10 cellular contexts compared by ENCODE assay signal in genomic region chr3:45832691-45833090, GRCh38. TPM values are rescaled to one million over a fixed set of nuclear protein-coding genes. Genes with fewer than 3 reads are reported as not detected.
DNase-seq lines count a peak whose midpoint lies in the region; ATAC-seq, FAIRE-seq and TF ChIP-seq lines count a peak whose summit lies in the region.
"Had no signal": no experiment of that assay in that cellular context is flagged by ENCODE, and none has a peak within 500 bp of the region (broad histone marks: within the 10 kb centered on the region; RNA-seq: fewer than 3 reads in every experiment).

No MANE protein-coding gene starts in this region.

- no peaks in the 10 kb centered on the region for H3K4me1 Mint-ChIP-seq in CD4-positive, alpha-beta T cell (ENCODE audit: low read depth)
- no peaks in the 10 kb centered on the region for H3K4me1 Mint-ChIP-seq in GM23338

- no peak overlapping the region for H3K4me2 ChIP-seq in GM23338

- H3K79me2 ChIP-seq in GM23338 (replicated peaks; ENCODE audit: insufficient read depth): no peaks in the 10 kb centered on the region

- no peaks in the 10 kb centered on the region for H4K20me1 ChIP-seq in GM23338 (replicated peaks; ENCODE audit: insufficient read depth)

- no peaks in the 10 kb centered on the region for H3K9me3 Mint-ChIP-seq in CD4-positive, alpha-beta T cell
- no peaks in the 10 kb centered on the region for H3K9me3 Mint-ChIP-seq in GM23338

- peak; percentile 11 for TF ChIP-seq CTCF in CD4-positive, alpha-beta T cell (IDR thresholded peaks at IDR 0.05)
- TF ChIP-seq CTCF in GM23338 (conservative IDR thresholded peaks at IDR 0.05; ENCODE audit: low read depth in 2 of 2): peak; percentile 51 to 71
- peak; percentile 65 for TF ChIP-seq CTCF in RWPE2 (IDR thresholded peaks at IDR 0.05; ENCODE audit: poor library complexity, severe bottlenecking)
- peak; percentile 15 for TF ChIP-seq CTCF in kidney (IDR thresholded peaks at IDR 0.05; ENCODE audit: borderline replicate concordance, extremely low read depth, insufficient read depth)

- no peak overlapping the region for H2AFZ ChIP-seq in GM23338

- intact Hi-C loops in CD4-positive, alpha-beta T cell (cut with DNase I, micrococcal nuclease): no loop called here
- intact Hi-C loops in kidney (cut with DNase I): no loop called here

- H3K27ac Mint-ChIP-seq in CD4-positive, alpha-beta T cell: no peak overlapping the region
- no peak overlapping the region for H3K27ac Mint-ChIP-seq in GM23338

- no peak for ATAC-seq in CD4-positive, alpha-beta T cell (ENCODE audit: poor library complexity)
- ATAC-seq in GM23338 (peak; percentile 71), RWPE2 (ENCODE audit: low read depth) (no peak), GM19395 (IDR thresholded peaks at IDR 0.05; ENCODE audit: unreplicated experiment) (no peak), HG02852 (IDR thresholded peaks at IDR 0.05; ENCODE audit: unreplicated experiment) (no peak)

- H3K4me3 Mint-ChIP-seq in CD4-positive, alpha-beta T cell: no peak overlapping the region
- H3K4me3 Mint-ChIP-seq in GM23338: no peak overlapping the region

- POLR2A ChIA-PET in CD4-positive, alpha-beta T cell (lab: Charles Lee): interaction anchor here (1.1 kb wide), 1 partner anchor 10 kb away, joined by 3 read pairs; the partner anchor contains the start of gene LZTFL1

- H3K27me3 ChIP-seq in CD4-positive, alpha-beta T cell (ENCODE audit: control insufficient read depth, insufficient read depth, low read length): no peaks in the 10 kb centered on the region
- H3K27me3 ChIP-seq in GM23338 (ENCODE audit: insufficient read depth) (no peaks in the 10 kb centered on the region), RWPE2 (ENCODE audit: insufficient read depth, poor library complexity, severe bottlenecking) (no peaks in the 10 kb centered on the region)

- no peak for FAIRE-seq in kidney (lab: Jason Lieb, UNC)

- CTCF ChIA-PET in CD4-positive, alpha-beta T cell (lab: Charles Lee): no interaction called here

- no peaks in the 10 kb centered on the region for H3K27me3 Mint-ChIP-seq in CD4-positive, alpha-beta T cell
- H3K27me3 Mint-ChIP-seq in GM23338 (ENCODE audit: insufficient read depth, low read depth, poor library complexity): no peaks in the 10 kb centered on the region

- peaks cover 71% of the 10 kb centered on the region for H3K36me3 Mint-ChIP-seq in CD4-positive, alpha-beta T cell (ENCODE audit: low read depth)
- H3K36me3 Mint-ChIP-seq in GM23338 (ENCODE audit: low read depth): no peaks in the 10 kb centered on the region; the same call in 2 of the 3 replicates

- no peaks in the 10 kb centered on the region for H3K9me3 ChIP-seq in CD4-positive, alpha-beta T cell (ENCODE audit: control insufficient read depth, low read length)
- H3K9me3 ChIP-seq in RWPE2 (ENCODE audit: severe bottlenecking) (peaks cover 2% of the 10 kb centered on the region), kidney (ENCODE audit: control insufficient read depth in 1 of 2, low read length in 2 of 2) (no peaks in the 10 kb centered on the region)

- H3K4me1 ChIP-seq in GM23338 (ENCODE audit: insufficient read depth) (no peaks in the 10 kb centered on the region), RWPE2 (ENCODE audit: insufficient read depth, poor library complexity, severe bottlenecking) (no peaks in the 10 kb centered on the region), kidney (ENCODE audit: control insufficient read depth in 1 of 2, insufficient read depth in 1 of 2, low read depth in 1 of 2, low read length in 2 of 2) (no peaks in the 10 kb centered on the region)

- no peak overlapping the region for H3K27ac ChIP-seq in CD4-positive, alpha-beta T cell (ENCODE audit: low read depth, low read length)
- H3K27ac ChIP-seq in GM23338 (ENCODE audit: low read depth) (no peak overlapping the region), RWPE2 (ENCODE audit: poor library complexity, severe bottlenecking) (no peak overlapping the region), kidney (ENCODE audit: low read depth in 2 of 2, low read length in 2 of 2) (no peak overlapping the region)

- no peak overlapping the region for H3K9ac ChIP-seq in kidney (ENCODE audit: low read length in 2 of 2)

- H3K36me3 ChIP-seq in GM23338 (ENCODE audit: insufficient read depth) (no peaks in the 10 kb centered on the region; the same call in 1 of the 2 replicates), RWPE2 (ENCODE audit: low read depth) (peaks cover 70% of the 10 kb centered on the region), kidney (ENCODE audit: control insufficient read depth in 1 of 2, insufficient read depth in 2 of 2, low read length in 2 of 2) (peaks cover 27 to 37% of the 10 kb centered on the region in 2 donors)

- H3F3A ChIP-seq in GM23338 (replicated peaks; ENCODE audit: low read depth): no peaks in the 10 kb centered on the region

- H3K4me3 ChIP-seq in GM23338 (no peak overlapping the region), RWPE2 (ENCODE audit: severe bottlenecking) (no peak overlapping the region), kidney (ENCODE audit: low read length in 2 of 2) (no peak overlapping the region)

- no peak for DNase-seq in CD4-positive, alpha-beta T cell
- peak; percentile 45 for DNase-seq in GM23338 (ENCODE audit: low spot score)
- no peak for DNase-seq in RWPE2 (ENCODE audit: low spot score)
- no peak for DNase-seq in kidney
- no peak for DNase-seq in NCI-H82 (lab: John Stamatoyannopoulos, UW)
- DNase-seq in amniotic stem cell (lab: John Stamatoyannopoulos, UW): no peak
- DNase-seq: activated gamma-delta T cell, SIG-M5 had no signal

- H3K9me2 ChIP-seq in GM23338 (ENCODE audit: insufficient read depth): no peaks in the 10 kb centered on the region

RNA-seq across cellular contexts. Expression of gene LZTFL1, which starts 9.2 kb away (rescaled TPM):
- 1 to 10 TPM; 9.6 to 10.0 TPM for total RNA-seq in CD4-positive, alpha-beta T cell
- total RNA-seq in GM23338 (2014; rRNA removed; shearing (Covaris generic)): 11.6 and 13.9 TPM in 2 replicates
- polyA plus RNA-seq in GM23338 (2016; fragmentation: Nextera tagmentation; extraction: Ambion mirVana) (3.6 and 6.3 TPM in 2 replicates), kidney (ENCODE audit: insufficient read depth, low read depth, low replicate concordance) (13.9 TPM)
- total RNA-seq in kidney: 30.9 TPM

RNA-seq across cellular contexts. Expression of gene SLC6A20, which starts 36.4 kb away (rescaled TPM):
- not detected for total RNA-seq in CD4-positive, alpha-beta T cell
- 0.14 TPM in 1 of 2 replicates, not detected in the other for total RNA-seq in GM23338 (2014; rRNA removed; shearing (Covaris generic))
- polyA plus RNA-seq in GM23338 (2016; fragmentation: Nextera tagmentation; extraction: Ambion mirVana) (0.05 TPM in 1 of 2 replicates, not detected in the other), kidney (ENCODE audit: insufficient read depth, low read depth, low replicate concordance) (0.37 TPM)
- 35.2 TPM for total RNA-seq in kidney

RNA-seq across cellular contexts. Expression of gene CCR9, which starts 53.7 kb away (rescaled TPM):
- 1 to 10 TPM; 6.5 to 7.4 TPM for total RNA-seq in CD4-positive, alpha-beta T cell
- not detected in 2 replicates for total RNA-seq in GM23338 (2014; rRNA removed; shearing (Covaris generic))
- polyA plus RNA-seq in GM23338 (2016; fragmentation: Nextera tagmentation; extraction: Ambion mirVana) (not detected in 2 replicates), kidney (ENCODE audit: insufficient read depth, low read depth, low replicate concordance) (0.43 TPM)
- 0.22 TPM for total RNA-seq in kidney

Comparison
In these comparisons a context has a peak if more than half of its experiments do, and no peak if none do; other contexts are left out.
1. CTCF ChIP-seq: peak in every context shown above with its lines; median percentile 65 in RWPE2; 61 in GM23338; 15 in kidney; 11 in CD4-positive, alpha-beta T cell.
2. RNA of gene SLC6A20, which starts 36.4 kb away (total RNA-seq): 35.2 TPM in kidney (single experiment); 0.14 TPM in GM23338 and not detected in CD4-positive, alpha-beta T cell; every median in the first group is over 10 times any median in the second.